In the genomic region with DNA sequence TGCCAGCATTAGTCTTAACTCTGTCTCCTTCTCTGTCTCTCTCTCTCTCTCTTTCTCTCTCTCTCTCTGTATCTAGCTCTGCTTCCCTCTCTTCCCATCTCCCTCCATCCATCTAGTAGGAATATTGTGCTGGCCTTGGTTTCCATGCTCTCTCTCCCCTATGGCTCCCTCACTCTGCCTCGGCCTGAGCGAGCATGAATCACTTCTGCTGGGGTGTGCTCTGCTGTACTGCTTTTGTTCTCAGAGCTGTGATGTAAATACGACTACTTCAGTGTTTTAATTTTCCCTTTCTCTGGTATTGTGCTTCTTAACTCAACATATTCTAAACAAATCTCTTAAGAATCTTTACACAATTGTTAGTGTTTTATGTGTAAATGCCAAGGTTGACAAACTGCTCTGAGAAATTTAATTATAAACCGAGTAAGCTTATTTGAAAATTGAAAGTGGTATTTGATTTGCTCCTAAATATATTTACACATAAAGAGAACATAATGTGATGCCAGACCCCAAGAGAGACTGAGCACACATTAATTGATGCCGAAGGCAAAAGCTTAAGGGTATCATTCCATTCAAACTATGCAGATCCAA, we compare ENCODE assay signal across 16 cellular contexts.
DNase-seq lines count a peak whose midpoint lies in the region; ATAC-seq and TF ChIP-seq lines count a peak whose summit lies in the region.
"Had no signal": no experiment of that assay in that cellular context is flagged by ENCODE, and none has a peak within 500 bp of the region (broad histone marks: within the 10 kb centered on the region; RNA-seq: fewer than 3 reads in every experiment).

No MANE protein-coding gene starts in this region.

- intact Hi-C loops in adrenal gland (cut with DNase I) = no loop called here
- intact Hi-C loops in naive thymus-derived CD4-positive, alpha-beta T cell (cut with micrococcal nuclease) = no loop called here

- no peaks in the 10 kb centered on the region for H3K4me1 ChIP-seq in adrenal gland (replicated peaks in 1 of 2)
- H3K4me1 ChIP-seq in naive thymus-derived CD4-positive, alpha-beta T cell (ENCODE audit: control insufficient read depth in 2 of 2, insufficient read depth in 2 of 2, low read length in 2 of 2) = no peaks in the 10 kb centered on the region
- H3K4me1 ChIP-seq: pancreas, tibial artery had no signal

- ATAC-seq in GM21360 (IDR thresholded peaks at IDR 0.05; ENCODE audit: unreplicated experiment) = no peak
- no peak for ATAC-seq in naive thymus-derived CD4-positive, alpha-beta T cell
- ATAC-seq: pancreas; stimulated activated effector memory CD8-positive, alpha-beta T cell treated with anti-CD3 and anti-CD28 coated beads, Interleukin-12 subunit alpha, Interleukin-12 subunit beta, amount 100 ng/mL, for 72 hours had no signal

- H3K27ac ChIP-seq in adrenal gland = no peak overlapping the region
- H3K27ac ChIP-seq in naive thymus-derived CD4-positive, alpha-beta T cell (ENCODE audit: low read depth, low read length) = no peak overlapping the region
- H3K27ac ChIP-seq: pancreas, tibial artery had no signal

- no peaks in the 10 kb centered on the region for H3K27me3 ChIP-seq in adrenal gland
- H3K27me3 ChIP-seq in naive thymus-derived CD4-positive, alpha-beta T cell (ENCODE audit: control insufficient read depth in 2 of 2, insufficient read depth in 2 of 2, low read length in 2 of 2) = no peaks in the 10 kb centered on the region
- H3K27me3 ChIP-seq: pancreas, tibial artery had no signal

- H3K4me3 Mint-ChIP-seq in naive thymus-derived CD4-positive, alpha-beta T cell = no peak overlapping the region
- H3K4me3 Mint-ChIP-seq: immature natural killer cell; mesothelial cell of epicardium; stimulated activated effector memory CD8-positive, alpha-beta T cell treated with anti-CD3 and anti-CD28 coated beads, Interleukin-12 subunit alpha, Interleukin-12 subunit beta, amount 100 ng/mL, for 72 hours had no signal

- peaks cover 0 to 3% (median 0%) of the 10 kb centered on the region in 7 donors for H3K4me1 Mint-ChIP-seq in naive thymus-derived CD4-positive, alpha-beta T cell
- H3K4me1 Mint-ChIP-seq: immature natural killer cell; mesothelial cell of epicardium; stimulated activated effector memory CD8-positive, alpha-beta T cell treated with anti-CD3 and anti-CD28 coated beads, Interleukin-12 subunit alpha, Interleukin-12 subunit beta, amount 100 ng/mL, for 72 hours had no signal

- no peaks in the 10 kb centered on the region for H3K36me3 ChIP-seq in adrenal gland (replicated peaks in 1 of 2)
- H3K36me3 ChIP-seq in naive thymus-derived CD4-positive, alpha-beta T cell (ENCODE audit: control insufficient read depth in 2 of 3, insufficient read depth in 3 of 3, low read length in 3 of 3) = no peaks in the 10 kb centered on the region
- H3K36me3 ChIP-seq: pancreas, tibial artery had no signal

- H3K27me3 Mint-ChIP-seq in naive thymus-derived CD4-positive, alpha-beta T cell = peaks cover 0 to 7% (median 0%) of the 10 kb centered on the region in 5 donors

- WGBS in adrenal gland, 4 donors = 50 to 59% (median 54%) methylated on average over 5 of the region's 5 CpGs

- no peak overlapping the region for H3K27ac Mint-ChIP-seq in naive thymus-derived CD4-positive, alpha-beta T cell
- H3K27ac Mint-ChIP-seq: activated T-helper 2 cell treated with anti-CD3 and anti-CD28 coated beads, Interferon-gamma antibody, Interleukin-2, Interleukin-4, amounts not matched to agents 10 μg/mL and 5 μg/mL and 100 μg/mL, durations not matched to agents 14 hours and 24 hours and 36 hours; immature natural killer cell; mesothelial cell of epicardium had no signal

- TF ChIP-seq CTCF in adrenal gland (IDR thresholded peaks at IDR 0.05) = no peak

- H3K9me3 ChIP-seq in adrenal gland (replicated peaks in 1 of 3) = no peaks in the 10 kb centered on the region
- H3K9me3 ChIP-seq in naive thymus-derived CD4-positive, alpha-beta T cell (ENCODE audit: control insufficient read depth in 2 of 3, low read length in 3 of 3) = no peaks in the 10 kb centered on the region
- H3K9me3 ChIP-seq: pancreas had no signal

- peaks cover 0 to 11% (median 0%) of the 10 kb centered on the region in 5 donors for H3K36me3 Mint-ChIP-seq in naive thymus-derived CD4-positive, alpha-beta T cell
- H3K36me3 Mint-ChIP-seq: immature natural killer cell; stimulated activated effector memory CD8-positive, alpha-beta T cell treated with anti-CD3 and anti-CD28 coated beads, Interleukin-12 subunit alpha, Interleukin-12 subunit beta, amount 100 ng/mL, for 72 hours had no signal

- no peak for TF ChIP-seq POLR2A in adrenal gland (IDR thresholded peaks at IDR 0.05)

- POLR2A ChIA-PET in naive thymus-derived CD4-positive, alpha-beta T cell (lab: Charles Lee) = interaction anchor here (0.6 to 1.4 kb wide), 2 partner anchors 11 to 737 kb away, joined by 3 to 4 read pairs; no protein-coding TSS in a partner anchor

- CTCF ChIA-PET in naive thymus-derived CD4-positive, alpha-beta T cell (lab: Charles Lee) = no interaction called here

- H3K9me3 Mint-ChIP-seq in naive thymus-derived CD4-positive, alpha-beta T cell = peaks cover 0 to 11% (median 2%) of the 10 kb centered on the region in 11 donors
- H3K9me3 Mint-ChIP-seq: activated T-helper 2 cell treated with anti-CD3 and anti-CD28 coated beads, Interferon-gamma antibody, Interleukin-2, Interleukin-4, amounts not matched to agents 10 μg/mL and 5 μg/mL and 100 μg/mL, durations not matched to agents 14 hours and 24 hours and 36 hours had no signal

- H3K4me3 ChIP-seq in adrenal gland = no peak overlapping the region
- no peak overlapping the region for H3K4me3 ChIP-seq in naive thymus-derived CD4-positive, alpha-beta T cell (ENCODE audit: low read length)
- H3K4me3 ChIP-seq: pancreas, tibial artery had no signal

- peak; percentile 44 for DNase-seq in NCI-H345 (lab: John Stamatoyannopoulos, UW)
- no peak for DNase-seq in NCI-H345 treated with DMSO at 0.1 percent for 48 hours (lab: John Stamatoyannopoulos, UW; ENCODE audit: unreplicated experiment)
- DNase-seq in RKO (ENCODE audit: low spot score) = peak; percentile 7
- peak; percentile 23 for DNase-seq in fibroblast of gingiva (ENCODE audit: low read depth)
- peak; percentile 18 for DNase-seq in renal cortical epithelial cell (ENCODE audit: low read depth)
- no peak for DNase-seq in adrenal gland
- DNase-seq in naive thymus-derived CD4-positive, alpha-beta T cell = no peak
- DNase-seq: ACHN; activated CD8-positive, alpha-beta memory T cell treated with anti-CD3 and anti-CD28 coated beads for 24 hours; immature natural killer cell; pancreas; tibial artery had no signal

Comparison
In these comparisons a context has a peak if more than half of its experiments do, and no peak if none do; other contexts are left out.
1. DNase-seq: peak in NCI-H345 (single experiment), RKO (single experiment), fibroblast of gingiva (single experiment) and renal cortical epithelial cell (single experiment); none in NCI-H345 treated with DMSO at 0.1 percent for 48 hours (single experiment), adrenal gland (0 of 7) and naive thymus-derived CD4-positive, alpha-beta T cell (0 of 9).